In the genomic region with DNA sequence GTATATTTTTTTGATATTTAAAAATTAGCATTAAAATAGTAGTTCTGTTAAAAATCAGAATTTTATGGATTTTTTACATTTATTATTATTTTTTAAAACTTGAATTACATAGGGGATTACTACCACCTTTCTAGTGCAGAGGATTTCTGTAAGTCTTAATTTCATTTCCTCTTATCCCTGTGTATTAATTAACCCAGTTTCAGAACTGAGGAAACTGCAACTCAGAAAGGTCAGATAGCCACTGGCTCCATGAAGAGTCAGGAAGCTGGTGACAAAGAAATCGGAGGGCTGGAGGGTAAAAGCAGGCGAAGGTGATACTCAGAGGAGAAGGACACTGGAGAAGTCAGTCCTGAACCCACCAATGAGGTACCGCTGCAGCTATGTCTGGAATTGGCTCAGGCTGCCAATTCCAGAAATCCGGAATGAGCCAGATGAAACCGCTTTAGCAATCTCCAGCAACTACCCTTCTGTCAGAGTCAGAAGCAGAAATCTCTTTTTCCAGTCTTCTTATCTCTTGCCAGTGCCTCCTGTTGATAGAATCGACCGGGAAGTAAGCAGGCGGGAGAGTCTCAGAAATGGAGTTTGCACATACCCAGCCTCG, we compare ENCODE assay signal across 2 cellular contexts.
A peak's percentile ranks its signal among the peaks of the same experiment; 100 is the strongest.
TF ChIP-seq lines count a peak whose summit lies in the region.

No MANE protein-coding gene starts in this region.

TF ChIP-seq in liver, 16 proteins besides CTCF, POLR2A, EP300 and RAD21 (continued from another document):
- TF ChIP-seq, protein P1, sequence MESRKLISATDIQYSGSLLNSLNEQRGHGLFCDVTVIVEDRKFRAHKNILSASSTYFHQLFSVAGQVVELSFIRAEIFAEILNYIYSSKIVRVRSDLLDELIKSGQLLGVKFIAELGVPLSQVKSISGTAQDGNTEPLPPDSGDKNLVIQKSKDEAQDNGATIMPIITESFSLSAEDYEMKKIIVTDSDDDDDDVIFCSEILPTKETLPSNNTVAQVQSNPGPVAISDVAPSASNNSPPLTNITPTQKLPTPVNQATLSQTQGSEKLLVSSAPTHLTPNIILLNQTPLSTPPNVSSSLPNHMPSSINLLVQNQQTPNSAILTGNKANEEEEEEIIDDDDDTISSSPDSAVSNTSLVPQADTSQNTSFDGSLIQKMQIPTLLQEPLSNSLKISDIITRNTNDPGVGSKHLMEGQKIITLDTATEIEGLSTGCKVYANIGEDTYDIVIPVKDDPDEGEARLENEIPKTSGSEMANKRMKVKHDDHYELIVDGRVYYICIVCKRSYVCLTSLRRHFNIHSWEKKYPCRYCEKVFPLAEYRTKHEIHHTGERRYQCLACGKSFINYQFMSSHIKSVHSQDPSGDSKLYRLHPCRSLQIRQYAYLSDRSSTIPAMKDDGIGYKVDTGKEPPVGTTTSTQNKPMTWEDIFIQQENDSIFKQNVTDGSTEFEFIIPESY (IDR thresholded peaks at IDR 0.05): peak; percentile 47
- TF ChIP-seq SP1 (IDR thresholded peaks at IDR 0.05): peak; percentile 12
- TF ChIP-seq, protein P2, sequence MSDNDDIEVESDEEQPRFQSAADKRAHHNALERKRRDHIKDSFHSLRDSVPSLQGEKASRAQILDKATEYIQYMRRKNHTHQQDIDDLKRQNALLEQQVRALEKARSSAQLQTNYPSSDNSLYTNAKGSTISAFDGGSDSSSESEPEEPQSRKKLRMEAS (IDR thresholded peaks at IDR 0.05): peak; percentile 62
- TF ChIP-seq, protein P3, sequence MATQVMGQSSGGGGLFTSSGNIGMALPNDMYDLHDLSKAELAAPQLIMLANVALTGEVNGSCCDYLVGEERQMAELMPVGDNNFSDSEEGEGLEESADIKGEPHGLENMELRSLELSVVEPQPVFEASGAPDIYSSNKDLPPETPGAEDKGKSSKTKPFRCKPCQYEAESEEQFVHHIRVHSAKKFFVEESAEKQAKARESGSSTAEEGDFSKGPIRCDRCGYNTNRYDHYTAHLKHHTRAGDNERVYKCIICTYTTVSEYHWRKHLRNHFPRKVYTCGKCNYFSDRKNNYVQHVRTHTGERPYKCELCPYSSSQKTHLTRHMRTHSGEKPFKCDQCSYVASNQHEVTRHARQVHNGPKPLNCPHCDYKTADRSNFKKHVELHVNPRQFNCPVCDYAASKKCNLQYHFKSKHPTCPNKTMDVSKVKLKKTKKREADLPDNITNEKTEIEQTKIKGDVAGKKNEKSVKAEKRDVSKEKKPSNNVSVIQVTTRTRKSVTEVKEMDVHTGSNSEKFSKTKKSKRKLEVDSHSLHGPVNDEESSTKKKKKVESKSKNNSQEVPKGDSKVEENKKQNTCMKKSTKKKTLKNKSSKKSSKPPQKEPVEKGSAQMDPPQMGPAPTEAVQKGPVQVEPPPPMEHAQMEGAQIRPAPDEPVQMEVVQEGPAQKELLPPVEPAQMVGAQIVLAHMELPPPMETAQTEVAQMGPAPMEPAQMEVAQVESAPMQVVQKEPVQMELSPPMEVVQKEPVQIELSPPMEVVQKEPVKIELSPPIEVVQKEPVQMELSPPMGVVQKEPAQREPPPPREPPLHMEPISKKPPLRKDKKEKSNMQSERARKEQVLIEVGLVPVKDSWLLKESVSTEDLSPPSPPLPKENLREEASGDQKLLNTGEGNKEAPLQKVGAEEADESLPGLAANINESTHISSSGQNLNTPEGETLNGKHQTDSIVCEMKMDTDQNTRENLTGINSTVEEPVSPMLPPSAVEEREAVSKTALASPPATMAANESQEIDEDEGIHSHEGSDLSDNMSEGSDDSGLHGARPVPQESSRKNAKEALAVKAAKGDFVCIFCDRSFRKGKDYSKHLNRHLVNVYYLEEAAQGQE (IDR thresholded peaks at IDR 0.05): peak; percentile 34

TF ChIP-seq in HepG2, 621 proteins besides CTCF, POLR2A, EP300 and RAD21 (continued from another document):
- TF ChIP-seq, protein P4, sequence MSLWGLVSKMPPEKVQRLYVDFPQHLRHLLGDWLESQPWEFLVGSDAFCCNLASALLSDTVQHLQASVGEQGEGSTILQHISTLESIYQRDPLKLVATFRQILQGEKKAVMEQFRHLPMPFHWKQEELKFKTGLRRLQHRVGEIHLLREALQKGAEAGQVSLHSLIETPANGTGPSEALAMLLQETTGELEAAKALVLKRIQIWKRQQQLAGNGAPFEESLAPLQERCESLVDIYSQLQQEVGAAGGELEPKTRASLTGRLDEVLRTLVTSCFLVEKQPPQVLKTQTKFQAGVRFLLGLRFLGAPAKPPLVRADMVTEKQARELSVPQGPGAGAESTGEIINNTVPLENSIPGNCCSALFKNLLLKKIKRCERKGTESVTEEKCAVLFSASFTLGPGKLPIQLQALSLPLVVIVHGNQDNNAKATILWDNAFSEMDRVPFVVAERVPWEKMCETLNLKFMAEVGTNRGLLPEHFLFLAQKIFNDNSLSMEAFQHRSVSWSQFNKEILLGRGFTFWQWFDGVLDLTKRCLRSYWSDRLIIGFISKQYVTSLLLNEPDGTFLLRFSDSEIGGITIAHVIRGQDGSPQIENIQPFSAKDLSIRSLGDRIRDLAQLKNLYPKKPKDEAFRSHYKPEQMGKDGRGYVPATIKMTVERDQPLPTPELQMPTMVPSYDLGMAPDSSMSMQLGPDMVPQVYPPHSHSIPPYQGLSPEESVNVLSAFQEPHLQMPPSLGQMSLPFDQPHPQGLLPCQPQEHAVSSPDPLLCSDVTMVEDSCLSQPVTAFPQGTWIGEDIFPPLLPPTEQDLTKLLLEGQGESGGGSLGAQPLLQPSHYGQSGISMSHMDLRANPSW (CRISPR knock-in tag; IDR thresholded peaks at IDR 0.05; ENCODE audit: borderline replicate concordance): no peak
- TF ChIP-seq, protein P5, sequence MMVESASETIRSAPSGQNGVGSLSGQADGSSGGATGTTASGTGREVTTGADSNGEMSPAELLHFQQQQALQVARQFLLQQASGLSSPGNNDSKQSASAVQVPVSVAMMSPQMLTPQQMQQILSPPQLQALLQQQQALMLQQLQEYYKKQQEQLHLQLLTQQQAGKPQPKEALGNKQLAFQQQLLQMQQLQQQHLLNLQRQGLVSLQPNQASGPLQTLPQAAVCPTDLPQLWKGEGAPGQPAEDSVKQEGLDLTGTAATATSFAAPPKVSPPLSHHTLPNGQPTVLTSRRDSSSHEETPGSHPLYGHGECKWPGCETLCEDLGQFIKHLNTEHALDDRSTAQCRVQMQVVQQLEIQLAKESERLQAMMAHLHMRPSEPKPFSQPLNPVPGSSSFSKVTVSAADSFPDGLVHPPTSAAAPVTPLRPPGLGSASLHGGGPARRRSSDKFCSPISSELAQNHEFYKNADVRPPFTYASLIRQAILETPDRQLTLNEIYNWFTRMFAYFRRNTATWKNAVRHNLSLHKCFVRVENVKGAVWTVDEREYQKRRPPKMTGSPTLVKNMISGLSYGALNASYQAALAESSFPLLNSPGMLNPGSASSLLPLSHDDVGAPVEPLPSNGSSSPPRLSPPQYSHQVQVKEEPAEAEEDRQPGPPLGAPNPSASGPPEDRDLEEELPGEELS (CRISPR knock-in tag; IDR thresholded peaks at IDR 0.05): no peak
- TF ChIP-seq ZNF282 (IDR thresholded peaks at IDR 0.05; ENCODE audit: partially characterized antibody): no peak
- no peak for TF ChIP-seq ZFP62 (CRISPR knock-in tag; IDR thresholded peaks at IDR 0.05)
- TF ChIP-seq, protein P6, sequence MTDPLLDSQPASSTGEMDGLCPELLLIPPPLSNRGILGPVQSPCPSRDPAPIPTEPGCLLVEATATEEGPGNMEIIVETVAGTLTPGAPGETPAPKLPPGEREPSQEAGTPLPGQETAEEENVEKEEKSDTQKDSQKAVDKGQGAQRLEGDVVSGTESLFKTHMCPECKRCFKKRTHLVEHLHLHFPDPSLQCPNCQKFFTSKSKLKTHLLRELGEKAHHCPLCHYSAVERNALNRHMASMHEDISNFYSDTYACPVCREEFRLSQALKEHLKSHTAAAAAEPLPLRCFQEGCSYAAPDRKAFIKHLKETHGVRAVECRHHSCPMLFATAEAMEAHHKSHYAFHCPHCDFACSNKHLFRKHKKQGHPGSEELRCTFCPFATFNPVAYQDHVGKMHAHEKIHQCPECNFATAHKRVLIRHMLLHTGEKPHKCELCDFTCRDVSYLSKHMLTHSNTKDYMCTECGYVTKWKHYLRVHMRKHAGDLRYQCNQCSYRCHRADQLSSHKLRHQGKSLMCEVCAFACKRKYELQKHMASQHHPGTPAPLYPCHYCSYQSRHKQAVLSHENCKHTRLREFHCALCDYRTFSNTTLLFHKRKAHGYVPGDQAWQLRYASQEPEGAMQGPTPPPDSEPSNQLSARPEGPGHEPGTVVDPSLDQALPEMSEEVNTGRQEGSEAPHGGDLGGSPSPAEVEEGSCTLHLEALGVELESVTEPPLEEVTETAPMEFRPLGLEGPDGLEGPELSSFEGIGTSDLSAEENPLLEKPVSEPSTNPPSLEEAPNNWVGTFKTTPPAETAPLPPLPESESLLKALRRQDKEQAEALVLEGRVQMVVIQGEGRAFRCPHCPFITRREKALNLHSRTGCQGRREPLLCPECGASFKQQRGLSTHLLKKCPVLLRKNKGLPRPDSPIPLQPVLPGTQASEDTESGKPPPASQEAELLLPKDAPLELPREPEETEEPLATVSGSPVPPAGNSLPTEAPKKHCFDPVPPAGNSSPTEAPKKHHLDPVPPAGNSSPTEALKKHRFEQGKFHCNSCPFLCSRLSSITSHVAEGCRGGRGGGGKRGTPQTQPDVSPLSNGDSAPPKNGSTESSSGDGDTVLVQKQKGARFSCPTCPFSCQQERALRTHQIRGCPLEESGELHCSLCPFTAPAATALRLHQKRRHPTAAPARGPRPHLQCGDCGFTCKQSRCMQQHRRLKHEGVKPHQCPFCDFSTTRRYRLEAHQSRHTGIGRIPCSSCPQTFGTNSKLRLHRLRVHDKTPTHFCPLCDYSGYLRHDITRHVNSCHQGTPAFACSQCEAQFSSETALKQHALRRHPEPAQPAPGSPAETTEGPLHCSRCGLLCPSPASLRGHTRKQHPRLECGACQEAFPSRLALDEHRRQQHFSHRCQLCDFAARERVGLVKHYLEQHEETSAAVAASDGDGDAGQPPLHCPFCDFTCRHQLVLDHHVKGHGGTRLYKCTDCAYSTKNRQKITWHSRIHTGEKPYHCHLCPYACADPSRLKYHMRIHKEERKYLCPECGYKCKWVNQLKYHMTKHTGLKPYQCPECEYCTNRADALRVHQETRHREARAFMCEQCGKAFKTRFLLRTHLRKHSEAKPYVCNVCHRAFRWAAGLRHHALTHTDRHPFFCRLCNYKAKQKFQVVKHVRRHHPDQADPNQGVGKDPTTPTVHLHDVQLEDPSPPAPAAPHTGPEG (CRISPR knock-in tag; IDR thresholded peaks at IDR 0.05): no peak
- no peak for TF ChIP-seq NFYC (CRISPR knock-in tag; IDR thresholded peaks at IDR 0.05)
